8 cellular contexts compared by ENCODE assay signal in genomic region chr6:13454286-13455221, GRCh38. TPM values are rescaled to one million over a fixed set of nuclear protein-coding genes. Genes with fewer than 3 reads are reported as not detected.
DNase-seq lines count a peak whose midpoint lies in the region; ATAC-seq and TF ChIP-seq lines count a peak whose summit lies in the region.

No MANE protein-coding gene starts in this region.

- no peaks in the 10 kb centered on the region for H3K23me2 ChIP-seq in H9 (ENCODE audit: insufficient read length, low read depth, low read length, poor library complexity, severe bottlenecking)

- peak overlapping the region; percentile 48 for H3K4me3 ChIP-seq in CD4-positive, CD25-positive, alpha-beta regulatory T cell (ENCODE audit: low read depth, low read length)
- H3K4me3 ChIP-seq in right cardiac atrium (ENCODE audit: low read length) = no peak overlapping the region

- H3K27me3 ChIP-seq in CD4-positive, CD25-positive, alpha-beta regulatory T cell (ENCODE audit: control insufficient read depth, insufficient read depth, low read length) = no peaks in the 10 kb centered on the region
- H3K27me3 ChIP-seq in H9 (ENCODE audit: insufficient read depth, low read length) (no peaks in the 10 kb centered on the region), right cardiac atrium (ENCODE audit: control insufficient read depth, insufficient read depth) (no peaks in the 10 kb centered on the region)

- H2BK12ac ChIP-seq in H9 (ENCODE audit: insufficient read length, low read depth, low read length) = no peak overlapping the region

- no peak overlapping the region for H3K18ac ChIP-seq in H9 (ENCODE audit: insufficient read length, low read depth, low read length)

- ATAC-seq in CD4-positive, CD25-positive, alpha-beta regulatory T cell (ENCODE audit: low read depth in 2 of 2) = peak; percentile 69 to 74
- peak; percentile 54 for ATAC-seq in SK-N-SH treated with all-trans-retinoic acid at 6 μM for 48 hours
- peak; percentile 63 for ATAC-seq in activated naive CD8-positive, alpha-beta T cell treated with anti-CD3 and anti-CD28 coated beads, Interleukin-2, amount 10 ng/mL, durations not matched to agents 7 days and 5 days (ENCODE audit: low read depth)
- ATAC-seq in right cardiac atrium = peak; percentile 68 to 76

- no peak overlapping the region for H3K4ac ChIP-seq in H9 (ENCODE audit: low read depth, low read length)

- no peak overlapping the region for H2AK5ac ChIP-seq in H9 (ENCODE audit: insufficient read length, low read length)

- WGBS in H9 (ENCODE audit: extremely low coverage, insufficient read length, low lambda C conversion rate) = no CpG with 5 or more reads among the region's 11 CpGs
- WGBS in right cardiac atrium = 43% methylated on average over 11 of the region's 11 CpGs

- H2AFZ ChIP-seq in H9 (ENCODE audit: low read length) = no peak overlapping the region

- H3K36me3 Mint-ChIP-seq in CD4-positive, CD25-positive, alpha-beta regulatory T cell = no peaks in the 10 kb centered on the region
- peaks cover 4 to 5% (median 5%) of the 10 kb centered on the region in 3 experiments; a peak in 4 of 7 replicates for H3K36me3 Mint-ChIP-seq in H9 (ENCODE audit: insufficient read depth in 1 of 3, low read depth in 3 of 3)
- H3K36me3 Mint-ChIP-seq in activated naive CD8-positive, alpha-beta T cell treated with anti-CD3 and anti-CD28 coated beads, Interleukin-2, amount 10 ng/mL, durations not matched to agents 7 days and 5 days = peaks cover 15% of the 10 kb centered on the region

- no peaks in the 10 kb centered on the region; the same call in 1 of the 2 replicates for H3K79me2 ChIP-seq in H9 (ENCODE audit: insufficient read depth, low read length)

- no peak overlapping the region for H3K56ac ChIP-seq in H9 (ENCODE audit: insufficient read length, low read depth, low read length)

- no peak overlapping the region for H2BK5ac ChIP-seq in H9 (ENCODE audit: insufficient read length, low read length)

- H3K4me2 ChIP-seq in H9 (ENCODE audit: insufficient read depth, insufficient read length, low read length) = no peak overlapping the region

- H3K9ac ChIP-seq in H9 (ENCODE audit: extremely low read depth, insufficient read length, low read length) = no peak overlapping the region

- H3K14ac ChIP-seq in H9 (ENCODE audit: insufficient read depth, low read length) = peak overlapping the region; percentile 29; the same call in 1 of the 2 replicates

- H3K9me3 ChIP-seq in CD4-positive, CD25-positive, alpha-beta regulatory T cell (ENCODE audit: control insufficient read depth in 2 of 2, low read length in 2 of 2) = no peaks in the 10 kb centered on the region
- H3K9me3 ChIP-seq in H9 (ENCODE audit: control insufficient read depth, low read depth, low read length) (no peaks in the 10 kb centered on the region), right cardiac atrium (ENCODE audit: control insufficient read depth, low read length) (no peaks in the 10 kb centered on the region)

- no peak overlapping the region for H2BK20ac ChIP-seq in H9 (ENCODE audit: low read depth, low read length, poor library complexity, severe bottlenecking)

- H3K36me3 ChIP-seq in CD4-positive, CD25-positive, alpha-beta regulatory T cell (ENCODE audit: control insufficient read depth, insufficient read depth, low read length) = no peaks in the 10 kb centered on the region

- peaks cover 14% of the 10 kb centered on the region for H3K4me1 ChIP-seq in CD4-positive, CD25-positive, alpha-beta regulatory T cell (ENCODE audit: control insufficient read depth, insufficient read depth, low read length, poor library complexity, severe bottlenecking)
- H3K4me1 ChIP-seq in H9 (ENCODE audit: insufficient read depth, low read length) = no peaks in the 10 kb centered on the region
- peaks cover 46% of the 10 kb centered on the region for H3K4me1 ChIP-seq in right cardiac atrium (ENCODE audit: control insufficient read depth, insufficient read depth, low read length)

- H3K4me1 Mint-ChIP-seq in CD4-positive, CD25-positive, alpha-beta regulatory T cell = peaks cover 6 to 39% (median 24%) of the 10 kb centered on the region in 4 donors
- H3K4me1 Mint-ChIP-seq in H9 = peaks cover 13 to 21% of the 10 kb centered on the region in 2 experiments; a peak in 3 of 4 replicates
- H3K4me1 Mint-ChIP-seq in activated naive CD8-positive, alpha-beta T cell treated with anti-CD3 and anti-CD28 coated beads, Interleukin-2, amount 10 ng/mL, durations not matched to agents 7 days and 5 days = peaks cover 34% of the 10 kb centered on the region

- H3K27me3 Mint-ChIP-seq in CD4-positive, CD25-positive, alpha-beta regulatory T cell = peaks cover 5% of the 10 kb centered on the region
- H3K27me3 Mint-ChIP-seq in H9 (ENCODE audit: low read depth) = no peaks in the 10 kb centered on the region
- no peaks in the 10 kb centered on the region for H3K27me3 Mint-ChIP-seq in activated naive CD8-positive, alpha-beta T cell treated with anti-CD3 and anti-CD28 coated beads, Interleukin-2, amount 10 ng/mL, durations not matched to agents 7 days and 5 days

- H3T11ph ChIP-seq in H9 (ENCODE audit: low read length) = no peak overlapping the region

- H4K91ac ChIP-seq in H9 (ENCODE audit: insufficient read length, low read depth, low read length) = no peak overlapping the region

- no peak for TF ChIP-seq CTCF in H9 (conservative IDR thresholded peaks at IDR 0.05)

- H4K5ac ChIP-seq in H9 (ENCODE audit: insufficient read length, low read depth, low read length) = no peak overlapping the region

- H3K27ac ChIP-seq in CD4-positive, CD25-positive, alpha-beta regulatory T cell (ENCODE audit: insufficient read depth, low read length, poor library complexity, severe bottlenecking) = peak overlapping the region; percentile 35
- H3K27ac ChIP-seq in H9 (ENCODE audit: insufficient read length, low read depth, low read length) (no peak overlapping the region), right cardiac atrium (ENCODE audit: low read length) (peak overlapping the region; percentile 57)

- H4K8ac ChIP-seq in H9 (replicated peaks; ENCODE audit: insufficient read length, low read depth, low read length) = no peak overlapping the region

- POLR2A ChIA-PET in activated naive CD8-positive, alpha-beta T cell treated with anti-CD3 and anti-CD28 coated beads, Interleukin-2, amount 10 ng/mL, durations not matched to agents 7 days and 5 days (lab: Charles Lee) = interaction anchor here (0.6 to 1.6 kb wide), 10 partner anchors 9 to 255 kb away, joined by 3 to 9 read pairs (median 4); partner anchors contain the start of genes SIRT5 and TBC1D7

- no peak overlapping the region for H3K23ac ChIP-seq in H9 (ENCODE audit: insufficient read length, low read depth, low read length)

- H3K9me3 Mint-ChIP-seq in CD4-positive, CD25-positive, alpha-beta regulatory T cell = peaks cover 0 to 3% (median 0%) of the 10 kb centered on the region in 7 donors
- H3K9me3 Mint-ChIP-seq in H9 = peaks cover 4% of the 10 kb centered on the region in 2 experiments; a peak in 3 of 5 replicates
- H3K9me3 Mint-ChIP-seq in activated naive CD8-positive, alpha-beta T cell treated with anti-CD3 and anti-CD28 coated beads, Interleukin-2, amount 10 ng/mL, durations not matched to agents 7 days and 5 days = peaks cover 2% of the 10 kb centered on the region

- peak overlapping the region; percentile 63 to 83 (median 68) for H3K4me3 Mint-ChIP-seq in CD4-positive, CD25-positive, alpha-beta regulatory T cell
- H3K4me3 Mint-ChIP-seq in H9 = no peak overlapping the region
- peak overlapping the region; percentile 76 for H3K4me3 Mint-ChIP-seq in activated naive CD8-positive, alpha-beta T cell treated with anti-CD3 and anti-CD28 coated beads, Interleukin-2, amount 10 ng/mL, durations not matched to agents 7 days and 5 days

- H3K79me1 ChIP-seq in H9 (ENCODE audit: insufficient read depth, low read depth, low read length, poor library complexity, severe bottlenecking) = no peaks in the 10 kb centered on the region

- intact Hi-C loops in right cardiac atrium (cut with DNase I) = no loop called here

- no peak overlapping the region for H2BK15ac ChIP-seq in H9 (ENCODE audit: low read depth, low read length)

- DNase-seq in CD4-positive, CD25-positive, alpha-beta regulatory T cell = peak; percentile 26 to 79 (median 45)
- no peak for DNase-seq in H9
- DNase-seq in activated naive CD8-positive, alpha-beta T cell treated with anti-CD3 and anti-CD28 coated beads, Interleukin-2, amount 10 ng/mL, durations not matched to agents 7 days and 5 days = peak; percentile 60
- peak in 2 of 3 donors; percentile 65 to 72 for DNase-seq in right cardiac atrium
- DNase-seq in stimulated activated CD4-positive, alpha-beta T cell treated with anti-CD3 and anti-CD28 coated beads, Interleukin-1b, Interleukin-23, amount 100 ng/mL, for 4 hours (ENCODE audit: low read depth in 2 of 2) = peak; percentile 53 to 73
- DNase-seq in NCI-H1930 (lab: John Stamatoyannopoulos, UW) = no peak
- no peak for DNase-seq in DMS 273 treated with DMSO at 0.1 percent for 48 hours (lab: John Stamatoyannopoulos, UW)

- no peaks in the 10 kb centered on the region for H4K20me1 ChIP-seq in H9 (ENCODE audit: control insufficient read depth, insufficient read depth, insufficient read length)

- peak overlapping the region; percentile 80 to 95 (median 90) for H3K27ac Mint-ChIP-seq in CD4-positive, CD25-positive, alpha-beta regulatory T cell
- H3K27ac Mint-ChIP-seq in H9 = peak overlapping the region in 2 of 3 experiments; percentile 87 to 88; a peak in 4 of 7 replicates
- H3K27ac Mint-ChIP-seq in activated naive CD8-positive, alpha-beta T cell treated with anti-CD3 and anti-CD28 coated beads, Interleukin-2, amount 10 ng/mL, durations not matched to agents 7 days and 5 days = peak overlapping the region; percentile 94

- H2BK120ac ChIP-seq in H9 (ENCODE audit: low read depth, low read length, poor library complexity, severe bottlenecking) = no peak overlapping the region

TF ChIP-seq in SK-N-SH treated with all-trans-retinoic acid at 6 μM for 48 hours, 23 proteins besides CTCF, POLR2A, EP300 and RAD21:
- 0 out of 2 replicates have a peak, but pooled peaks have one; percentile 33 for TF ChIP-seq ARNTL (CRISPR knock-in tag; IDR thresholded peaks at IDR 0.05; ENCODE audit: borderline replicate concordance, low read depth)
- no peak for TF ChIP-seq TCF4 (CRISPR knock-in tag; IDR thresholded peaks at IDR 0.05; ENCODE audit: borderline replicate concordance)

RNA-seq across cellular contexts. Expression of gene GFOD1, which starts 32.8 kb away (rescaled TPM):
- 1.8 TPM for total RNA-seq in CD4-positive, CD25-positive, alpha-beta regulatory T cell
- under 1 TPM; 0.06 to 0.37 (median 0.13) TPM for polyA plus RNA-seq in CD4-positive, CD25-positive, alpha-beta regulatory T cell
- total RNA-seq in H9 (2021) (6.1 TPM in 2 replicates), right cardiac atrium (10 to 100 TPM; 51.0 to 81.7 (median 54.7) TPM)
- total RNA-seq in activated naive CD8-positive, alpha-beta T cell treated with anti-CD3 and anti-CD28 coated beads, Interleukin-2, amount 10 ng/mL, durations not matched to agents 7 days and 5 days = 1 to 10 TPM; 5.2 to 5.9 TPM
- 30.3 TPM for polyA plus RNA-seq in right cardiac atrium

Comparison
In these comparisons a context has a peak if more than half of its experiments do, and no peak if none do; other contexts are left out.
1. DNase-seq: peak in CD4-positive, CD25-positive, alpha-beta regulatory T cell (3 of 3), activated naive CD8-positive, alpha-beta T cell treated with anti-CD3 and anti-CD28 coated beads, Interleukin-2, amount 10 ng/mL, durations not matched to agents 7 days and 5 days (single experiment), right cardiac atrium (2 of 3) and stimulated activated CD4-positive, alpha-beta T cell treated with anti-CD3 and anti-CD28 coated beads, Interleukin-1b, Interleukin-23, amount 100 ng/mL, for 4 hours (2 of 2); none in H9 (single experiment), NCI-H1930 (0 of 2) and DMS 273 treated with DMSO at 0.1 percent for 48 hours (single experiment).
2. H3K4me3 Mint-ChIP-seq: peak in CD4-positive, CD25-positive, alpha-beta regulatory T cell (4 of 4) and activated naive CD8-positive, alpha-beta T cell treated with anti-CD3 and anti-CD28 coated beads, Interleukin-2, amount 10 ng/mL, durations not matched to agents 7 days and 5 days (single experiment); none in H9 (0 of 2).
3. Peak in every context shown above with its lines, with median percentiles within 50 percentile points of each other: ATAC-seq and H3K27ac Mint-ChIP-seq.